Comparison of ENCODE assay signal across 10 cellular contexts in the genomic region with DNA sequence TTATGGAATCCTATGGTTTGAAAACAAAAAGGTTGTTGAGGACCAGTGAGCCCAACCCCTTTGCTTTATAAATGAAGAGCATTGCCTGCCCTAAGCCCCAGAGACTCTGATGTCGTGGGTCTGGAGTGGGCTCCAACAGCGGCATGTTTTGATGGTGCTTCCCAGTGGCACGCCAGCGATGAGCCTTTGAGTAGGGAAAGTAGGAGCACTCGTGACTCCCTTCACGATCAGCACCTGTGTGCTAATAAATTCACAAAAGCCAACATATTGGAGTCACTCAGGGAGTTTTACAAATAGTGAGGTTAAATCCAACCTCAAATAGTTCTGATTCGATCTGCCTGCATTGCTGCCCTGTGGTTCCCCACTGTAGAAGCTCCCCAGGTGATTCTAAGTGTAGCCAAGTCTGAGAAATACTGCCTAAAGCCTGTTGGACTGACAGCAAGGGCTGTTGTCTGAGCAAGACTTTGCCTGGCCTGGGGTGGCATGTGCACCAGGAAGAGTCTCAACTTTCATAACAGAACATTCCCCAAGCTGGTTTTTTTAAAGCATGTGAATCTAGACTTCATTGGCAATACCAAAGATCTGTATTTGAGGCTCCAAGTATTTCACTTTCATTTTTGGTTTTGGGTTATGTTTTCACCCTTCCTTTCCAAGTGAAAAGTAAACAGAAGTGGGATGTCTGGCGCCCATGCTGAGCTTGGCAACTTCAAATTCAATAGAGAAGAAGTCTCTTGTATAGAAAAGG. TPM values are rescaled to one million over a fixed set of nuclear protein-coding genes. Genes with fewer than 3 reads are reported as not detected.
DNase-seq lines count a peak whose midpoint lies in the region; ATAC-seq, FAIRE-seq and TF ChIP-seq lines count a peak whose summit lies in the region.
"Had no signal": no experiment of that assay in that cellular context is flagged by ENCODE, and none has a peak within 500 bp of the region (broad histone marks: within the 10 kb centered on the region; RNA-seq: fewer than 3 reads in every experiment).

No MANE protein-coding gene starts in this region.

- TF ChIP-seq POLR2A in gastrocnemius medialis (IDR thresholded peaks at IDR 0.05) = no peak

- peak; percentile 92 to 95 for ATAC-seq in gastrocnemius medialis
- ATAC-seq: HCT116 had no signal

- H3K27ac Mint-ChIP-seq in endodermal cell = no peak overlapping the region

- H3K4me3 Mint-ChIP-seq in endodermal cell = no peak overlapping the region

- H3K9me3 ChIP-seq in endodermal cell (ENCODE audit: control insufficient read depth, low read length) (no peaks in the 10 kb centered on the region), gastrocnemius medialis (no peaks in the 10 kb centered on the region)

- no peak overlapping the region for H3K9ac ChIP-seq in endodermal cell (ENCODE audit: extremely low read depth, low read length, poor library complexity, severe bottlenecking)

- H3K27ac ChIP-seq in endodermal cell (ENCODE audit: low read depth, low read length) (no peak overlapping the region), gastrocnemius medialis (peak overlapping the region; percentile 58 to 76 (median 69))

- H3K27me3 Mint-ChIP-seq in endodermal cell (ENCODE audit: insufficient read depth) = no peaks in the 10 kb centered on the region

- H3K27me3 ChIP-seq in endodermal cell (ENCODE audit: control insufficient read depth, insufficient read depth, low read length, poor library complexity, severe bottlenecking) = no peaks in the 10 kb centered on the region
- no peaks in the 10 kb centered on the region for H3K27me3 ChIP-seq in gastrocnemius medialis

- H3K9me3 Mint-ChIP-seq in endodermal cell = no peaks in the 10 kb centered on the region

- 66 to 78% methylated on average over 4 to 8 of the region's 8 CpGs for WGBS in endodermal cell (ENCODE audit: insufficient coverage in 1 of 2, insufficient read length in 1 of 2), 2 experiments

- TF ChIP-seq CTCF in endodermal cell (conservative IDR thresholded peaks at IDR 0.05) (no peak), gastrocnemius medialis (IDR thresholded peaks at IDR 0.05 in 4 of 5, conservative IDR thresholded peaks at IDR 0.05 in 1 of 5) (no peak)

- in situ Hi-C loops in gastrocnemius medialis (cut with MboI; ENCODE audit: low sequenced_read_pairs in 4 of 4) = no loop called here

- FAIRE-seq in GM18507 (lab: Jason Lieb, UNC) (peak; percentile 39), HTR-8/SVneo (lab: Jason Lieb, UNC) (no peak)

- H3K4me1 ChIP-seq in endodermal cell (ENCODE audit: control insufficient read depth, insufficient read depth, low read length) (peaks cover 16% of the 10 kb centered on the region), gastrocnemius medialis (peaks cover 17 to 19% of the 10 kb centered on the region in 2 donors)

- H3K4me3 ChIP-seq in endodermal cell (ENCODE audit: low read length) = no peak overlapping the region
- peak overlapping the region in 2 of 4 donors; percentile 0 to 3 for H3K4me3 ChIP-seq in gastrocnemius medialis

- no peaks in the 10 kb centered on the region for H3K36me3 ChIP-seq in endodermal cell (ENCODE audit: control insufficient read depth, insufficient read depth, low read length)
- H3K36me3 ChIP-seq in gastrocnemius medialis = no peaks in the 10 kb centered on the region

- DNase-seq in GM18507 (ENCODE audit: extremely low spot score, insufficient read length, low read depth) = no peak
- DNase-seq in MV-4-11 (lab: John Stamatoyannopoulos, UW) = peak; percentile 35
- peak; percentile 66 for DNase-seq in endodermal cell
- DNase-seq in gastrocnemius medialis = peak; percentile 52 to 59
- no peak for DNase-seq in HTR-8/SVneo (ENCODE audit: insufficient read length, low spot score)
- no peak for DNase-seq in HCEC 1CT
- no peak for DNase-seq in NCI-H2196 treated with DMSO at 0.1 percent for 48 hours (lab: John Stamatoyannopoulos, UW; ENCODE audit: unreplicated experiment)
- DNase-seq: NCI-H187, Right ventricle myocardium superior had no signal

- intact Hi-C loops in gastrocnemius medialis (cut with DNase I; ENCODE audit: low total_unique reads) = loop anchor here (2.0 kb wide), 1 partner anchor 28 kb away; no protein-coding TSS in a partner anchor

- H3K4me1 Mint-ChIP-seq in endodermal cell = peaks cover 32% of the 10 kb centered on the region

- H3K36me3 Mint-ChIP-seq in endodermal cell (ENCODE audit: low read depth) = no peaks in the 10 kb centered on the region

RNA-seq across cellular contexts. Expression of gene CCR5, which starts 9.9 kb away (rescaled TPM):
- total RNA-seq in endodermal cell (not detected), gastrocnemius medialis (under 1 TPM in 3 of 4 donors, not detected in 1; 0.07 to 0.20 (median 0.10) TPM)
- polyA plus RNA-seq in endodermal cell (2013, experiment 1 of 2) = not detected
- polyA plus RNA-seq in endodermal cell (2013, experiment 2 of 2) = not detected

RNA-seq across cellular contexts. Expression of gene CCRL2, which starts 26.4 kb away (rescaled TPM):
- total RNA-seq in endodermal cell = not detected
- not detected for polyA plus RNA-seq in endodermal cell (2013, experiment 1 of 2)
- polyA plus RNA-seq in endodermal cell (2013, experiment 2 of 2) = not detected
- 1 to 10 TPM in 2 of 4 donors, under 1 TPM in 2; 0.29 to 2.5 (median 1.7) TPM for total RNA-seq in gastrocnemius medialis

RNA-seq across cellular contexts. Expression of gene CCR2, which starts 26.7 kb away (rescaled TPM):
- total RNA-seq in endodermal cell (not detected), gastrocnemius medialis (1 to 10 TPM in 1 of 4 donors, under 1 TPM in 3; 0.15 to 1.4 (median 0.80) TPM)
- not detected for polyA plus RNA-seq in endodermal cell (2013, experiment 1 of 2)
- not detected for polyA plus RNA-seq in endodermal cell (2013, experiment 2 of 2)

Comparison
In these comparisons a context has a peak if more than half of its experiments do, and no peak if none do; other contexts are left out.
1. DNase-seq: peak in MV-4-11 (single experiment), endodermal cell (single experiment) and gastrocnemius medialis (2 of 2); none in GM18507 (single experiment), HTR-8/SVneo (single experiment), HCEC 1CT (single experiment) and NCI-H2196 treated with DMSO at 0.1 percent for 48 hours (single experiment).